In the genomic region with DNA sequence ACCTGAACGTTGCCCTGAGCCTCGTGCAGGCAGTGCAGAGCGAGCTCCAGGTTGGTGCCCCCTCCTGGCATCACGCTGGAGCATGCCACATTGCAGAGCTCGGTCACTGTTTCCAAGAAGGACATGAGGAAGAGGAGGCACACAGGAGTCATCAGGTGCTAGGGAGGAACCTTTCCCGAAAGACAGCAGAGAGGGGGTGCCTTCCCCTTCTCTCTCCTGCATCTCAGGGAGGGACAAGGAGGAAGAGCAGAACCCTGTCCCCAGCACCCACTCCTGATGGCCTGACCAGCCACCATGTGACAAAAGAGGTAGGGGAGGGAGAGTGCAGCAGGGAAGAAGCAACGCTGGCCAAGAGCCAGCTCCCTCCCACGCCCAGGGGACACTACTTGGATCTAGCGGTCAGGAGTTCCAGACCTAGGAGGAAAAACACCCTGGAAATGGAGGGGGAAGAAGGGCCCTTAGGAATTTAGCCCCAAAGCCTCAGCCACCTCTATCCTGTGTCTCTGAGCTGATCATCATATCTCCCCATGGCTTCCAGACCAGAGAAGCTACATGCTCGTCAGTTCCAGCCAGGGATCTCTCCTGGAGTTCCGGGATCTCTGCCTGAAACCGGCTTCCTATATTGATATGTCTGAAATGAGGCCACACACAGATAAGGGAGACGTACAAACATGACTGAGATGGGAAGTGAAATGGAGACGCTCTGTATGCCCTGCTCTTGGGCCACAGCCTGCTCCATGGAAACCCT, we compare ENCODE assay signal across 15 cellular contexts. TPM values are rescaled to one million over a fixed set of nuclear protein-coding genes. Genes with fewer than 3 reads are reported as not detected.
DNase-seq lines count a peak whose midpoint lies in the region; ATAC-seq and TF ChIP-seq lines count a peak whose summit lies in the region.
"Had no signal": no experiment of that assay in that cellular context is flagged by ENCODE, and none has a peak within 500 bp of the region (broad histone marks: within the 10 kb centered on the region; RNA-seq: fewer than 3 reads in every experiment).

No MANE protein-coding gene starts in this region.

- WGBS in hepatocyte (ENCODE audit: low lambda C conversion rate, missing lambda C conversion rate): 65% methylated on average over 12 of the region's 14 CpGs

- TF ChIP-seq CTCF in GM06990 (IDR thresholded peaks at IDR 0.05; ENCODE audit: insufficient read depth, low read length, poor library complexity, severe bottlenecking): peak; percentile 17
- peak; percentile 36; the same call in 1 of the 2 replicates for TF ChIP-seq CTCF in Loucy (conservative IDR thresholded peaks at IDR 0.05; ENCODE audit: low read length)
- no peak for TF ChIP-seq CTCF in choroid plexus epithelial cell (conservative IDR thresholded peaks at IDR 0.05; ENCODE audit: low read depth, low read length)
- no peak for TF ChIP-seq CTCF in osteoblast (IDR thresholded peaks at IDR 0.05; ENCODE audit: extremely low read depth, low read depth, low read length)
- no peak for TF ChIP-seq CTCF in hepatocyte (IDR thresholded peaks at IDR 0.05; ENCODE audit: poor library complexity)

- no peak overlapping the region for H3K9ac ChIP-seq in Loucy (ENCODE audit: low read depth, low read length, poor library complexity, severe bottlenecking)

- DNase-seq in GM06990 (ENCODE audit: extremely low read depth, insufficient read length): no peak
- DNase-seq in choroid plexus epithelial cell (ENCODE audit: low read depth): peak; percentile 24
- peak; percentile 57 for DNase-seq in osteoblast (ENCODE audit: insufficient read length, low spot score, missing footprints)
- DNase-seq in activated naive CD4-positive, alpha-beta T cell treated with anti-CD3 and anti-CD28 coated beads, Interleukin-2, amount 50 U/mL, for 72 hours (ENCODE audit: low spot score in 2 of 2): no peak
- DNase-seq in NCI-H2196 treated with DMSO at 0.1 percent for 48 hours (lab: John Stamatoyannopoulos, UW; ENCODE audit: unreplicated experiment): no peak
- no peak for DNase-seq in hepatocyte (ENCODE audit: low spot score)
- DNase-seq: CD8-positive, alpha-beta memory T cell; NCI-H146; NCI-H2081 treated with DMSO at 0.1 percent for 48 hours; NCI-H2227 treated with DMSO at 0.1 percent for 48 hours; NCI-H526; PC-9 had no signal

- H3F3A ChIP-seq in Loucy (ENCODE audit: low read depth): no peaks in the 10 kb centered on the region

- H2AFZ ChIP-seq in Loucy (ENCODE audit: low read length) (no peak overlapping the region), osteoblast (ENCODE audit: low read length) (no peak overlapping the region), hepatocyte (no peak overlapping the region)
- H2AFZ ChIP-seq: PC-9 had no signal

- H3K36me3 ChIP-seq in GM06990 (ENCODE audit: control insufficient read depth, insufficient read depth, low read length) (no peaks in the 10 kb centered on the region), Loucy (ENCODE audit: insufficient read depth, low read length) (no peaks in the 10 kb centered on the region), osteoblast (ENCODE audit: insufficient read depth, low read length) (no peaks in the 10 kb centered on the region), hepatocyte (replicated peaks; ENCODE audit: insufficient read depth, low read depth) (no peaks in the 10 kb centered on the region)

- no peak for ATAC-seq in activated naive CD4-positive, alpha-beta T cell treated with anti-CD3 and anti-CD28 coated beads, Interleukin-2, amount 50 U/mL, for 72 hours

- H4K20me1 ChIP-seq in Loucy (ENCODE audit: insufficient read depth, low read length, poor library complexity, severe bottlenecking) (no peaks in the 10 kb centered on the region), osteoblast (ENCODE audit: insufficient read depth, low read length) (no peaks in the 10 kb centered on the region), hepatocyte (ENCODE audit: insufficient read depth, poor library complexity, severe bottlenecking) (no peaks in the 10 kb centered on the region)

- H3K4me3 ChIP-seq in GM06990 (replicated peaks; ENCODE audit: low read depth, low read length): no peak overlapping the region
- H3K4me3 ChIP-seq in Loucy (ENCODE audit: low read length, poor library complexity, severe bottlenecking): no peak overlapping the region
- H3K4me3 ChIP-seq in choroid plexus epithelial cell (ENCODE audit: low read depth, low read length): no peak overlapping the region
- no peak overlapping the region for H3K4me3 ChIP-seq in osteoblast (ENCODE audit: insufficient read depth, low read length)
- no peak overlapping the region for H3K4me3 ChIP-seq in hepatocyte
- H3K4me3 ChIP-seq: PC-9, SK-N-MC had no signal

- no peak overlapping the region for H3K27ac Mint-ChIP-seq in activated naive CD4-positive, alpha-beta T cell treated with anti-CD3 and anti-CD28 coated beads, Interleukin-2, amount 50 U/mL, for 72 hours
- H3K27ac Mint-ChIP-seq: IgD-negative memory B cell had no signal

- H3K9me3 ChIP-seq in Loucy (ENCODE audit: insufficient read depth, low read depth, low read length) (no peaks in the 10 kb centered on the region), osteoblast (ENCODE audit: low read depth, low read length) (no peaks in the 10 kb centered on the region), hepatocyte (ENCODE audit: low read depth) (no peaks in the 10 kb centered on the region)

- H3K27ac ChIP-seq in osteoblast (ENCODE audit: low read depth, low read length): no peak overlapping the region
- H3K27ac ChIP-seq in hepatocyte: no peak overlapping the region
- H3K27ac ChIP-seq: PC-9, SK-N-MC had no signal

- H3K79me2 ChIP-seq in Loucy (ENCODE audit: insufficient read depth, low read length): no peaks in the 10 kb centered on the region
- no peaks in the 10 kb centered on the region for H3K79me2 ChIP-seq in osteoblast (ENCODE audit: insufficient read depth, low read length)
- no peaks in the 10 kb centered on the region for H3K79me2 ChIP-seq in hepatocyte

- H3K27me3 ChIP-seq in GM06990 (replicated peaks; ENCODE audit: control insufficient read depth, insufficient read depth, low read length) (no peaks in the 10 kb centered on the region; the same call in 1 of the 2 replicates), Loucy (ENCODE audit: insufficient read depth, low read length, poor library complexity, severe bottlenecking) (no peaks in the 10 kb centered on the region), osteoblast (ENCODE audit: insufficient read depth, low read length) (peaks cover 7% of the 10 kb centered on the region), hepatocyte (no peaks in the 10 kb centered on the region)

- H3K9me3 Mint-ChIP-seq in activated naive CD4-positive, alpha-beta T cell treated with anti-CD3 and anti-CD28 coated beads, Interleukin-2, amount 50 U/mL, for 72 hours: no peaks in the 10 kb centered on the region
- H3K9me3 Mint-ChIP-seq: CD8-positive, alpha-beta memory T cell had no signal

- H3K4me1 ChIP-seq in Loucy (ENCODE audit: insufficient read depth, low read length, poor library complexity, severe bottlenecking): no peaks in the 10 kb centered on the region
- H3K4me1 ChIP-seq in osteoblast (ENCODE audit: insufficient read depth, low read length): no peaks in the 10 kb centered on the region
- no peaks in the 10 kb centered on the region for H3K4me1 ChIP-seq in hepatocyte (ENCODE audit: insufficient read depth)

- H3K9me2 ChIP-seq in Loucy (replicated peaks; ENCODE audit: low read depth, low read length) (no peaks in the 10 kb centered on the region), hepatocyte (replicated peaks; ENCODE audit: insufficient read depth) (no peaks in the 10 kb centered on the region)

- no peak overlapping the region for H3K4me2 ChIP-seq in Loucy (ENCODE audit: low read depth, low read length, poor library complexity, severe bottlenecking)
- H3K4me2 ChIP-seq in osteoblast (ENCODE audit: insufficient read depth, low read length): no peak overlapping the region
- no peak overlapping the region for H3K4me2 ChIP-seq in hepatocyte
- H3K4me2 ChIP-seq: PC-9 had no signal

- no peaks in the 10 kb centered on the region for H3K36me3 Mint-ChIP-seq in activated naive CD4-positive, alpha-beta T cell treated with anti-CD3 and anti-CD28 coated beads, Interleukin-2, amount 50 U/mL, for 72 hours

RNA-seq across cellular contexts. Expression of a gene that starts 17.0 kb away (rescaled TPM):
- total RNA-seq in osteoblast: 95.9 and 96.4 TPM in 2 replicates
- total RNA-seq in activated naive CD4-positive, alpha-beta T cell treated with anti-CD3 and anti-CD28 coated beads, Interleukin-2, amount 50 U/mL, for 72 hours: 10 to 100 TPM; 69.7 to 78.5 TPM
- 89.8 and 106 TPM in 2 replicates for total RNA-seq in hepatocyte
- 192 and 229 TPM in 2 replicates for polyA plus RNA-seq in hepatocyte

RNA-seq across cellular contexts. Expression of a gene that starts 41.1 kb away (rescaled TPM):
- total RNA-seq in osteoblast: under 0.01 TPM in 2 replicates
- under 1 TPM; 0.31 to 0.57 TPM for total RNA-seq in activated naive CD4-positive, alpha-beta T cell treated with anti-CD3 and anti-CD28 coated beads, Interleukin-2, amount 50 U/mL, for 72 hours
- total RNA-seq in hepatocyte: 0.43 TPM in 1 of 2 replicates, not detected in the other
- 0.05 and 0.84 TPM in 2 replicates for polyA plus RNA-seq in hepatocyte
- total RNA-seq: PC-9 had no signal
- polyA plus RNA-seq: IgD-negative memory B cell had no signal

RNA-seq across cellular contexts. Expression of a gene that starts 47.8 kb away (rescaled TPM):
- total RNA-seq in osteoblast (2.1 and 4.0 TPM in 2 replicates), hepatocyte (8.3 and 10.1 TPM in 2 replicates)
- 10 to 100 TPM; 15.3 to 24.8 TPM for total RNA-seq in activated naive CD4-positive, alpha-beta T cell treated with anti-CD3 and anti-CD28 coated beads, Interleukin-2, amount 50 U/mL, for 72 hours
- polyA plus RNA-seq in hepatocyte: 22.6 and 25.4 TPM in 2 replicates

Comparison
In these comparisons a context has a peak if more than half of its experiments do, and no peak if none do; other contexts are left out.
1. DNase-seq: peak in choroid plexus epithelial cell (single experiment) and osteoblast (single experiment); none in GM06990 (single experiment), activated naive CD4-positive, alpha-beta T cell treated with anti-CD3 and anti-CD28 coated beads, Interleukin-2, amount 50 U/mL, for 72 hours (0 of 2), NCI-H2196 treated with DMSO at 0.1 percent for 48 hours (single experiment) and hepatocyte (single experiment).
2. CTCF ChIP-seq: peak in GM06990 (single experiment) and Loucy (single experiment); none in choroid plexus epithelial cell (single experiment), osteoblast (single experiment) and hepatocyte (single experiment).